ENCODE assay signal across 15 cellular contexts in the genomic region with DNA sequence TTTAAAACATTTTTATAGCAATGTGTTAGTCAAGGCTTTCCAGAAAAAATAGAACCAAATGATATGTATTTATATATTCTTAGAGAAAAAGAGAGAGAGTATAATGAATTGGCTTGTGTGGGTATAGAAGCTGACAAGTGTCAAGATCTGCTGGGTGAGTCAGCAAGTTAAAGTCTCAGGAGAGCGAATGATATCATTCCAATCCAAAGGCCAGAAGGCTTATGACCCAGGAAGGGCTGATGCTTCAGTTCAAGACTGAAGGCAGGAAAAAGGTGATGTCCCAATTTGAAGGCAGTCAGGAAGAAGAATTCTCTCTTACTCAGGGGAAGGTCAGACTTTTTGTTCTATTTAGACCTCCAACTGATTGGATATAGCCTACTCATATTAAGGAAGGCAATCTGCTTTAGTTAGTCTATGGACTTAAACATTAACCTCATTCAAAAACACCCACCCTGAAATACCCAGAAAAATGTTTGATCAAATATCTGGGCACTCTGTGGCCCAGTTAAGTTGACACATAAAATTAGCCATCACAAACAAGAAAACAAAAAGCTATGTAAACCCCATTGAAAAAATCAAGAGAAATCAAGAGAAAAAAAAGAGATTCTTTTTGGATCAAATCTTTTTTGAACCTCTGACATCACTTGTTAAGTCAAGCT.
DNase-seq lines count a peak whose midpoint lies in the region; ATAC-seq, FAIRE-seq and TF ChIP-seq lines count a peak whose summit lies in the region.
"Had no signal": no experiment of that assay in that cellular context is flagged by ENCODE, and none has a peak within 500 bp of the region (broad histone marks: within the 10 kb centered on the region; RNA-seq: fewer than 3 reads in every experiment).

No MANE protein-coding gene starts in this region.

- H3K4me3 ChIP-seq in K562 (no peak overlapping the region), mucosa of descending colon (no peak overlapping the region), uterus (no peak overlapping the region)

- peak; percentile 15 for DNase-seq in AG08395 (ENCODE audit: low spot score)
- DNase-seq in HT-29 (ENCODE audit: low spot score): peak; percentile 41
- peak; percentile 63 to 84 (median 66) for DNase-seq in K562 (ENCODE audit: extremely low read depth in 1 of 4, low spot score in 3 of 4)
- DNase-seq in mucosa of descending colon: peak in 1 of 3 donors; percentile 46
- no peak for DNase-seq in SKM-1 treated with dmso at 0.1 percent for 144 hours (lab: John Stamatoyannopoulos, UW; ENCODE audit: unreplicated experiment)
- no peak for DNase-seq in uterus
- no peak for DNase-seq in hippocampal formation (lab: John Stamatoyannopoulos, UW)
- DNase-seq: activated CD4-positive, alpha-beta T cell treated with anti-CD3 and anti-CD28 coated beads, Interleukin-2, amount 10 ng/mL, durations not matched to agents 7 days and 5 days; activated gamma-delta T cell; central memory CD4-positive, alpha-beta T cell; NCI-H1930; stimulated activated CD4-positive, alpha-beta T cell treated with anti-CD3 and anti-CD28 coated beads, Interleukin-2, amount 100 ng/mL, for 48 hours; stimulated activated naive B cell treated with anti-CD40 and anti-IgM and Interleukin-4, amounts not matched to agents 10 μg/mL and 1 μg/mL and 100 μg/mL, for 72 hours had no signal

- intact Hi-C loops in K562 (cut with micrococcal nuclease): no loop called here
- intact Hi-C loops in mucosa of descending colon (cut with DNase I, micrococcal nuclease): no loop called here
- intact Hi-C loops in uterus (cut with DNase I; ENCODE audit: low total_unique reads): no loop called here

- H3K9me1 ChIP-seq in K562 (ENCODE audit: control insufficient read depth, insufficient read depth, low read length): no peaks in the 10 kb centered on the region

- H3K4me1 ChIP-seq in K562 (replicated peaks in 1 of 2; ENCODE audit: control insufficient read depth in 2 of 2, insufficient read depth in 2 of 2, low read length in 2 of 2): peaks cover 24 to 49% of the 10 kb centered on the region in 2 experiments
- peaks cover 9% of the 10 kb centered on the region for H3K4me1 ChIP-seq in mucosa of descending colon (ENCODE audit: low read depth)
- no peaks in the 10 kb centered on the region for H3K4me1 ChIP-seq in uterus

- peak; percentile 92 for ATAC-seq in K562
- peak; percentile 91 for ATAC-seq in mucosa of descending colon
- ATAC-seq in GM18511 (IDR thresholded peaks at IDR 0.05; ENCODE audit: unreplicated experiment): no peak
- ATAC-seq: stimulated activated naive B cell treated with anti-CD40 and anti-IgM and Interleukin-4, amounts not matched to agents 10 μg/mL and 1 μg/mL and 100 μg/mL, for 72 hours had no signal

- peak; percentile 91 for FAIRE-seq in K562 (lab: Jason Lieb, UNC)

- BruUV-seq in K562 (replicated peaks; lab: Mats Ljungman, UMichigan): no TSS peak

- peak overlapping the region; percentile 61; the same call in 1 of the 2 replicates for H2AFZ ChIP-seq in K562 (ENCODE audit: low read depth, low read length)

- TF ChIP-seq EP300 in K562 (IDR thresholded peaks at IDR 0.05; ENCODE audit: low read length): no peak

- POLR2A ChIA-PET in K562 (lab: Yijun Ruan, JAX): interaction anchor here (0.7 to 3.6 kb wide), 4 partner anchors 10 to 18 kb away, joined by 3 to 24 read pairs (median 4); no protein-coding TSS in a partner anchor

- CTCF ChIA-PET in K562 (lab: Yijun Ruan, JAX; ENCODE audit: low intra/inter-chr PET ratio): no interaction called here

- no peak overlapping the region for H3K9ac ChIP-seq in K562 (ENCODE audit: insufficient read depth in 1 of 2, low read depth in 2 of 2, low read length in 2 of 2)

- H3K27me3 ChIP-seq in K562 (ENCODE audit: control insufficient read depth in 2 of 2, insufficient read depth in 2 of 2, low read length in 2 of 2) (no peaks in the 10 kb centered on the region), uterus (no peaks in the 10 kb centered on the region)

- H3K9me3 ChIP-seq in K562 (replicated peaks; ENCODE audit: control insufficient read depth, insufficient read depth, low read depth, low read length) (no peaks in the 10 kb centered on the region), mucosa of descending colon (no peaks in the 10 kb centered on the region), uterus (no peaks in the 10 kb centered on the region)

- H3K27ac ChIP-seq in K562 (ENCODE audit: extremely low read depth, low read depth, low read length) (peak overlapping the region; percentile 44; the same call in 2 of the 3 replicates), uterus (no peak overlapping the region)
- H3K27ac ChIP-seq: C4-2B had no signal

- H4K20me1 ChIP-seq in K562 (replicated peaks; ENCODE audit: control insufficient read depth, insufficient read depth, low read length): no peaks in the 10 kb centered on the region

- in situ Hi-C loops in K562 (cut with MboI): no loop called here

- TF ChIP-seq POLR2A in K562 (conservative IDR thresholded peaks at IDR 0.05): no peak
- TF ChIP-seq POLR2A in uterus (IDR thresholded peaks at IDR 0.05): no peak

- H3K79me2 ChIP-seq in K562 (ENCODE audit: control insufficient read depth, insufficient read depth, low read length): no peaks in the 10 kb centered on the region

- no peaks in the 10 kb centered on the region for H3K36me3 ChIP-seq in K562 (ENCODE audit: control insufficient read depth, insufficient read depth, low read length)
- no peaks in the 10 kb centered on the region for H3K36me3 ChIP-seq in mucosa of descending colon (ENCODE audit: low read depth)
- no peaks in the 10 kb centered on the region for H3K36me3 ChIP-seq in uterus

- H3K4me2 ChIP-seq in K562 (ENCODE audit: insufficient read depth, low read length): no peak overlapping the region

- 0% methylated on average over 1 of the region's 1 CpG for WGBS in K562 (ENCODE audit: insufficient coverage, low coverage, missing lambda C conversion rate)

- TF ChIP-seq CTCF in K562 (IDR thresholded peaks at IDR 0.05 in 2 of 3, conservative IDR thresholded peaks at IDR 0.05 in 1 of 3; ENCODE audit: insufficient read depth in 2 of 3, low read depth in 1 of 3, low read length in 3 of 3) (no peak), mucosa of descending colon (IDR thresholded peaks at IDR 0.05) (no peak), uterus (IDR thresholded peaks at IDR 0.05) (no peak)

- 0 out of 4 replicates have a peak, but pooled peaks of 1 of the 2 experiments have one; percentile 7 for TF ChIP-seq RAD21 in K562 (CRISPR knock-in tag; conservative IDR thresholded peaks at IDR 0.05 in 1 of 2, IDR thresholded peaks at IDR 0.05 in 1 of 2)

TF ChIP-seq in K562, 482 proteins besides CTCF, POLR2A, EP300 and RAD21 (continues in another document):
- TF ChIP-seq NR2C1 (IDR thresholded peaks at IDR 0.05) (no peak), NR2C1 (tag; IDR thresholded peaks at IDR 0.05) (peak; percentile 57), SMARCA4 (IDR thresholded peaks at IDR 0.05) (peak; percentile 75), SMARCE1 (IDR thresholded peaks at IDR 0.05) (peak; percentile 36; the same call in 1 of the 2 replicates), SIN3B (IDR thresholded peaks at IDR 0.05; ENCODE audit: low read depth) (no peak), OTX1 (CRISPR knock-in tag; IDR thresholded peaks at IDR 0.05) (no peak), C11orf30 (IDR thresholded peaks at IDR 0.05; ENCODE audit: low read depth) (peak; percentile 96), ZNF175 (CRISPR knock-in tag; IDR thresholded peaks at IDR 0.05; ENCODE audit: low read depth) (no peak), MAFF (IDR thresholded peaks at IDR 0.05; ENCODE audit: low read length) (peak; percentile 87), ZNF133 (CRISPR knock-in tag; IDR thresholded peaks at IDR 0.05) (no peak), KLF10 (CRISPR knock-in tag; IDR thresholded peaks at IDR 0.05) (no peak), LEF1 (IDR thresholded peaks at IDR 0.05) (0 out of 2 replicates have a peak, but pooled peaks have one; percentile 8)
- TF ChIP-seq, protein P1, sequence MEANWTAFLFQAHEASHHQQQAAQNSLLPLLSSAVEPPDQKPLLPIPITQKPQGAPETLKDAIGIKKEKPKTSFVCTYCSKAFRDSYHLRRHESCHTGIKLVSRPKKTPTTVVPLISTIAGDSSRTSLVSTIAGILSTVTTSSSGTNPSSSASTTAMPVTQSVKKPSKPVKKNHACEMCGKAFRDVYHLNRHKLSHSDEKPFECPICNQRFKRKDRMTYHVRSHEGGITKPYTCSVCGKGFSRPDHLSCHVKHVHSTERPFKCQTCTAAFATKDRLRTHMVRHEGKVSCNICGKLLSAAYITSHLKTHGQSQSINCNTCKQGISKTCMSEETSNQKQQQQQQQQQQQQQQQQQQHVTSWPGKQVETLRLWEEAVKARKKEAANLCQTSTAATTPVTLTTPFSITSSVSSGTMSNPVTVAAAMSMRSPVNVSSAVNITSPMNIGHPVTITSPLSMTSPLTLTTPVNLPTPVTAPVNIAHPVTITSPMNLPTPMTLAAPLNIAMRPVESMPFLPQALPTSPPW (CRISPR knock-in tag; IDR thresholded peaks at IDR 0.05): no peak
- TF ChIP-seq, protein P2, sequence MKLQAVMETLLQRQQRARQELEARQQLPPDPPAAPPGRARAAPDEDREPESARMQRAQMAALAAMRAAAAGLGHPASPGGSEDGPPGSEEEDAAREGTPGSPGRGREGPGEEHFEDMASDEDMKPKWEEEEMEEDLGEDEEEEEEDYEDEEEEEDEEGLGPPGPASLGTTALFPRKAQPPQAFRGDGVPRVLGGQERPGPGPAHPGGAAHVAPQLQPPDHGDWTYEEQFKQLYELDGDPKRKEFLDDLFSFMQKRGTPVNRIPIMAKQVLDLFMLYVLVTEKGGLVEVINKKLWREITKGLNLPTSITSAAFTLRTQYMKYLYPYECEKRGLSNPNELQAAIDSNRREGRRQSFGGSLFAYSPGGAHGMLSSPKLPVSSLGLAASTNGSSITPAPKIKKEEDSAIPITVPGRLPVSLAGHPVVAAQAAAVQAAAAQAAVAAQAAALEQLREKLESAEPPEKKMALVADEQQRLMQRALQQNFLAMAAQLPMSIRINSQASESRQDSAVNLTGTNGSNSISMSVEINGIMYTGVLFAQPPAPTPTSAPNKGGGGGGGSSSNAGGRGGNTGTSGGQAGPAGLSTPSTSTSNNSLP (IDR thresholded peaks at IDR 0.05; ENCODE audit: borderline replicate concordance, low read depth, low read length): peak; percentile 93
- TF ChIP-seq, protein P3, sequence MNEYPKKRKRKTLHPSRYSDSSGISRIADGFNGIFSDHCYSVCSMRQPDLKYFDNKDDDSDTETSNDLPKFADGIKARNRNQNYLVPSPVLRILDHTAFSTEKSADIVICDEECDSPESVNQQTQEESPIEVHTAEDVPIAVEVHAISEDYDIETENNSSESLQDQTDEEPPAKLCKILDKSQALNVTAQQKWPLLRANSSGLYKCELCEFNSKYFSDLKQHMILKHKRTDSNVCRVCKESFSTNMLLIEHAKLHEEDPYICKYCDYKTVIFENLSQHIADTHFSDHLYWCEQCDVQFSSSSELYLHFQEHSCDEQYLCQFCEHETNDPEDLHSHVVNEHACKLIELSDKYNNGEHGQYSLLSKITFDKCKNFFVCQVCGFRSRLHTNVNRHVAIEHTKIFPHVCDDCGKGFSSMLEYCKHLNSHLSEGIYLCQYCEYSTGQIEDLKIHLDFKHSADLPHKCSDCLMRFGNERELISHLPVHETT (CRISPR knock-in tag; conservative IDR thresholded peaks at IDR 0.05 in 1 of 2, IDR thresholded peaks at IDR 0.05 in 1 of 2): peak in 1 of 2 experiments; percentile 45; a peak in 1 of 4 replicates

Comparison
In these comparisons a context has a peak if more than half of its experiments do, and no peak if none do; other contexts are left out.
1. DNase-seq: peak in AG08395 (single experiment), HT-29 (single experiment) and K562 (4 of 4); none in SKM-1 treated with dmso at 0.1 percent for 144 hours (single experiment), uterus (0 of 2) and hippocampal formation (0 of 2).